Comparison of ENCODE assay signal across 17 cellular contexts in genomic region chr6:33726696-33727095, GRCh38. TPM values are rescaled to one million over a fixed set of nuclear protein-coding genes. Genes with fewer than 3 reads are reported as not detected.
DNase-seq lines count a peak whose midpoint lies in the region; ATAC-seq, FAIRE-seq and TF ChIP-seq lines count a peak whose summit lies in the region.
"Had no signal": no experiment of that assay in that cellular context is flagged by ENCODE, and none has a peak within 500 bp of the region (broad histone marks: within the 10 kb centered on the region; RNA-seq: fewer than 3 reads in every experiment).

No MANE protein-coding gene starts in this region.

- no peaks in the 10 kb centered on the region for H4K20me1 ChIP-seq in BLaER1
- no peaks in the 10 kb centered on the region for H4K20me1 ChIP-seq in BLaER1 treated with 17β-estradiol and CSF1 and Interleukin-3, amounts not matched to agents 10 nM and 100 nM

- no peak overlapping the region for H2BK15ac ChIP-seq in neuronal stem cell (ENCODE audit: low read length)

- FAIRE-seq in kidney (lab: Jason Lieb, UNC) = no peak
- FAIRE-seq: A549, GM19239 had no signal

- peak overlapping the region; percentile 92 for H3K4me2 ChIP-seq in BLaER1
- H3K4me2 ChIP-seq in BLaER1 treated with 17β-estradiol and CSF1 and Interleukin-3, amounts not matched to agents 10 nM and 100 nM = peak overlapping the region; percentile 16 to 91 (median 79); a peak in 18 of 22 replicates
- no peak overlapping the region for H3K4me2 ChIP-seq in neuronal stem cell (ENCODE audit: insufficient read depth, low read length, poor library complexity, severe bottlenecking)
- H3K4me2 ChIP-seq: A549, GM23338 had no signal

- H3K36me3 ChIP-seq in BLaER1 (no peaks in the 10 kb centered on the region), kidney (ENCODE audit: control insufficient read depth in 1 of 2, insufficient read depth in 2 of 2, low read length in 2 of 2) (no peaks in the 10 kb centered on the region), neuronal stem cell (replicated peaks in 1 of 2; ENCODE audit: control insufficient read depth in 2 of 2, insufficient read depth in 2 of 2, low read length in 2 of 2) (no peaks in the 10 kb centered on the region)
- no peaks in the 10 kb centered on the region for H3K36me3 ChIP-seq in BLaER1 treated with 17β-estradiol and CSF1 and Interleukin-3, amounts not matched to agents 10 nM and 100 nM
- H3K36me3 ChIP-seq: BE2C had no signal

- H3K4ac ChIP-seq in neuronal stem cell (ENCODE audit: low read length) = no peak overlapping the region

- no peak for TF ChIP-seq CTCF in kidney (IDR thresholded peaks at IDR 0.05; ENCODE audit: borderline replicate concordance, extremely low read depth, insufficient read depth)

- H3K4me3 ChIP-seq in BLaER1 (no peak overlapping the region), kidney (ENCODE audit: low read length in 2 of 2) (no peak overlapping the region), neuronal stem cell (ENCODE audit: low read length in 2 of 2) (no peak overlapping the region)
- no peak overlapping the region for H3K4me3 ChIP-seq in BLaER1 treated with 17β-estradiol and CSF1 and Interleukin-3, amounts not matched to agents 10 nM and 100 nM
- H3K4me3 ChIP-seq: A549, GM23338 had no signal

- no peak overlapping the region for H2BK12ac ChIP-seq in neuronal stem cell (ENCODE audit: low read length)

- no peak overlapping the region for H3K14ac ChIP-seq in neuronal stem cell (ENCODE audit: low read length)

- intact Hi-C loops in kidney (cut with DNase I) = no loop called here

- H3K23ac ChIP-seq in neuronal stem cell (ENCODE audit: low read depth, low read length, poor library complexity) = peak overlapping the region; percentile 77

- WGBS in neuronal stem cell (ENCODE audit: extremely low coverage in 2 of 2, insufficient read length in 2 of 2, insufficient replicate concordance in 1 of 2), 2 donors = no CpG with 5 or more reads among the region's 15 CpGs

- peak overlapping the region; percentile 65 for H3K18ac ChIP-seq in neuronal stem cell (ENCODE audit: low read length)

- no peak overlapping the region for H4K8ac ChIP-seq in neuronal stem cell (ENCODE audit: low read depth, low read length)

- ATAC-seq in GM19455 (IDR thresholded peaks at IDR 0.05; ENCODE audit: unreplicated experiment) (no peak), GM21447 (IDR thresholded peaks at IDR 0.05; ENCODE audit: unreplicated experiment) (no peak), GM21515 (IDR thresholded peaks at IDR 0.05; ENCODE audit: unreplicated experiment) (no peak)
- ATAC-seq: A549, GM23338 had no signal

- H2BK5ac ChIP-seq in neuronal stem cell (ENCODE audit: low read length) = no peak overlapping the region

- H3K79me1 ChIP-seq in neuronal stem cell (ENCODE audit: low read depth, low read length) = no peaks in the 10 kb centered on the region

- H3K9ac ChIP-seq in BLaER1 = peak overlapping the region; percentile 34; the same call in 1 of the 2 replicates
- H3K9ac ChIP-seq in BLaER1 treated with 17β-estradiol and CSF1 and Interleukin-3, amounts not matched to agents 10 nM and 100 nM = peak overlapping the region in 3 of 11 experiments; percentile 15 to 29 (median 25); a peak in 2 of 22 replicates
- no peak overlapping the region for H3K9ac ChIP-seq in kidney (ENCODE audit: low read length in 2 of 2)
- peak overlapping the region; percentile 67 for H3K9ac ChIP-seq in neuronal stem cell (ENCODE audit: low read depth, low read length, poor library complexity)

- DNase-seq in kidney (peak; percentile 49), neuronal stem cell (ENCODE audit: low spot score) (no peak)
- DNase-seq in stimulated activated CD4-positive, alpha-beta T cell treated with anti-CD3 and anti-CD28 coated beads, Interleukin-4, amount 100 ng/mL, for 4 hours = no peak
- DNase-seq: BE2C, DMS53, GF-D8, H9 had no signal

- no peak overlapping the region for H2AFZ ChIP-seq in neuronal stem cell (ENCODE audit: low read length)
- H2AFZ ChIP-seq: GM23338 had no signal

- no peaks in the 10 kb centered on the region for H3K9me3 ChIP-seq in BLaER1
- H3K9me3 ChIP-seq in BLaER1 treated with 17β-estradiol and CSF1 and Interleukin-3, amounts not matched to agents 10 nM and 100 nM (replicated peaks in 1 of 11) = no peaks in the 10 kb centered on the region
- no peaks in the 10 kb centered on the region for H3K9me3 ChIP-seq in kidney (ENCODE audit: control insufficient read depth in 1 of 2, low read length in 2 of 2)
- no peaks in the 10 kb centered on the region for H3K9me3 ChIP-seq in neuronal stem cell (replicated peaks in 1 of 2; ENCODE audit: control insufficient read depth in 2 of 2, insufficient read depth in 1 of 2, low read depth in 1 of 2, low read length in 2 of 2)
- H3K9me3 ChIP-seq: A549, BE2C had no signal

- peak overlapping the region; percentile 65 for H3K27ac ChIP-seq in BLaER1
- H3K27ac ChIP-seq in BLaER1 treated with 17β-estradiol and CSF1 and Interleukin-3, amounts not matched to agents 10 nM and 100 nM = peak overlapping the region in 1 of 11 experiments; percentile 8; a peak in 1 of 22 replicates
- H3K27ac ChIP-seq in kidney (ENCODE audit: low read depth in 2 of 2, low read length in 2 of 2) = no peak overlapping the region
- no peak overlapping the region for H3K27ac ChIP-seq in neuronal stem cell (replicated peaks; ENCODE audit: low read length)
- H3K27ac ChIP-seq: A549 had no signal

- peak overlapping the region; percentile 33 for H2AK5ac ChIP-seq in neuronal stem cell (ENCODE audit: low read depth, low read length)

- H3K27me3 ChIP-seq in BLaER1 (no peaks in the 10 kb centered on the region), neuronal stem cell (ENCODE audit: control insufficient read depth in 3 of 3, insufficient read depth in 3 of 3, low read depth in 1 of 3, low read length in 3 of 3) (peaks cover 0 to 39% (median 0%) of the 10 kb centered on the region in 3 experiments)
- no peaks in the 10 kb centered on the region for H3K27me3 ChIP-seq in BLaER1 treated with 17β-estradiol and CSF1 and Interleukin-3, amounts not matched to agents 10 nM and 100 nM
- H3K27me3 ChIP-seq: BE2C had no signal

- no peak overlapping the region for H2BK120ac ChIP-seq in neuronal stem cell (ENCODE audit: low read depth, low read length)

- peaks cover 67% of the 10 kb centered on the region for H3K4me1 ChIP-seq in BLaER1
- H3K4me1 ChIP-seq in BLaER1 treated with 17β-estradiol and CSF1 and Interleukin-3, amounts not matched to agents 10 nM and 100 nM = peaks cover 13 to 78% (median 64%) of the 10 kb centered on the region in 10 experiments
- H3K4me1 ChIP-seq in kidney (ENCODE audit: control insufficient read depth in 1 of 2, insufficient read depth in 1 of 2, low read depth in 1 of 2, low read length in 2 of 2) = no peaks in the 10 kb centered on the region
- peaks cover 0 to 7% of the 10 kb centered on the region in 2 donors for H3K4me1 ChIP-seq in neuronal stem cell (ENCODE audit: control insufficient read depth in 2 of 2, insufficient read depth in 1 of 2, low read depth in 1 of 2, low read length in 2 of 2)
- H3K4me1 ChIP-seq: A549, BE2C had no signal

- peak overlapping the region; percentile 24 for H4K91ac ChIP-seq in neuronal stem cell (ENCODE audit: low read depth, low read length, poor library complexity)

RNA-seq across cellular contexts. Expression of gene UQCC2, which starts 15.2 kb away (rescaled TPM):
- total RNA-seq in kidney = 39.6 TPM
- polyA plus RNA-seq in kidney (ENCODE audit: insufficient read depth, low read depth, low replicate concordance) = 189 TPM
- polyA plus RNA-seq in neuronal stem cell (2013, experiment 1 of 2) = 222 TPM
- polyA plus RNA-seq in neuronal stem cell (2013, experiment 2 of 2) = 222 TPM

RNA-seq across cellular contexts. Expression of gene IP6K3, which starts 20.0 kb away (rescaled TPM):
- total RNA-seq in kidney = 0.47 TPM
- 4.0 TPM for polyA plus RNA-seq in kidney (ENCODE audit: insufficient read depth, low read depth, low replicate concordance)
- polyA plus RNA-seq in neuronal stem cell (2013, experiment 1 of 2) = 1.7 TPM
- polyA plus RNA-seq in neuronal stem cell (2013, experiment 2 of 2) = 1.4 TPM
- total RNA-seq: HT1080 had no signal
- polyA plus RNA-seq: IgD-negative memory B cell had no signal

Comparison
In these comparisons a context has a peak if more than half of its experiments do, and no peak if none do; other contexts are left out.
1. H3K9ac ChIP-seq: peak in BLaER1 (single experiment) and neuronal stem cell (single experiment); none in kidney (0 of 2).